Comparison of ENCODE assay signal across 15 cellular contexts in genomic region chr20:21490105-21490504, GRCh38. TPM values are rescaled to one million over a fixed set of nuclear protein-coding genes. Genes with fewer than 3 reads are reported as not detected.
DNase-seq lines count a peak whose midpoint lies in the region; ATAC-seq and TF ChIP-seq lines count a peak whose summit lies in the region.
"Had no signal": no experiment of that assay in that cellular context is flagged by ENCODE, and none has a peak within 500 bp of the region (broad histone marks: within the 10 kb centered on the region; RNA-seq: fewer than 3 reads in every experiment).

No MANE protein-coding gene starts in this region.

- no peaks in the 10 kb centered on the region for H3K4me1 ChIP-seq in smooth muscle cell (ENCODE audit: low read depth)
- H3K4me1 ChIP-seq: spleen, suprapubic skin had no signal

- ATAC-seq in GM19467 (IDR thresholded peaks at IDR 0.05; ENCODE audit: unreplicated experiment) = no peak

- TF ChIP-seq CTCF in VCaP (conservative IDR thresholded peaks at IDR 0.05) = peak; percentile 65
- peak; percentile 46 for TF ChIP-seq CTCF in fibroblast of the aortic adventitia (IDR thresholded peaks at IDR 0.05; ENCODE audit: insufficient read depth, low read length)
- TF ChIP-seq CTCF in smooth muscle cell (IDR thresholded peaks at IDR 0.05; ENCODE audit: borderline replicate concordance, insufficient read depth, poor library complexity, severe bottlenecking) = peak; percentile 31

- 59% methylated on average over 2 of the region's 2 CpGs for WGBS in smooth muscle cell (ENCODE audit: low lambda C conversion rate)

- DNase-seq in DMS 273 (lab: John Stamatoyannopoulos, UW; ENCODE audit: unreplicated experiment) (peak; percentile 21), DMS 273 treated with DMSO at 0.1 percent for 48 hours (lab: John Stamatoyannopoulos, UW) (no peak), fibroblast of the aortic adventitia (ENCODE audit: low read depth) (peak; percentile 36), smooth muscle cell (lab: John Stamatoyannopoulos, UW; ENCODE audit: unreplicated experiment) (no peak), NCI-H1092 treated with DMSO at 0.1 percent for 48 hours (lab: John Stamatoyannopoulos, UW) (no peak)
- DNase-seq in activated CD4-positive, alpha-beta T cell treated with anti-CD3 and anti-CD28 coated beads for 1 hour = no peak
- DNase-seq: activated CD4-positive, alpha-beta T cell treated with anti-CD3 and anti-CD28 coated beads for 48 hours; activated T-cell treated with anti-CD3 and anti-CD28 coated beads, Interleukin-2, amount 50 U/mL, for 48 hours; DMS53; spleen had no signal

- no peak overlapping the region for H3K4me2 ChIP-seq in smooth muscle cell

- H2AFZ ChIP-seq in smooth muscle cell (ENCODE audit: low read depth) = no peak overlapping the region

- no peak overlapping the region for H3K27ac ChIP-seq in VCaP
- H3K27ac ChIP-seq in smooth muscle cell (ENCODE audit: low read depth) = no peak overlapping the region
- H3K27ac ChIP-seq: 22Rv1, spleen, suprapubic skin had no signal

- peaks cover 43% of the 10 kb centered on the region for H3K27me3 ChIP-seq in smooth muscle cell (ENCODE audit: low read depth)

- no peak overlapping the region for H3K4me3 ChIP-seq in fibroblast of the aortic adventitia (ENCODE audit: low read depth, low read length)
- H3K4me3 ChIP-seq in smooth muscle cell = no peak overlapping the region
- H3K4me3 ChIP-seq: lung, spleen, suprapubic skin had no signal

- no peaks in the 10 kb centered on the region for H4K20me1 ChIP-seq in smooth muscle cell (ENCODE audit: low read depth)

- H3K36me3 ChIP-seq in smooth muscle cell (ENCODE audit: low read depth) = no peaks in the 10 kb centered on the region
- H3K36me3 ChIP-seq: spleen, suprapubic skin had no signal

- no peaks in the 10 kb centered on the region for H3K79me2 ChIP-seq in smooth muscle cell (ENCODE audit: low read depth)

- H3F3A ChIP-seq in smooth muscle cell (ENCODE audit: low read depth) = no peaks in the 10 kb centered on the region

- H3K9me3 ChIP-seq in smooth muscle cell (replicated peaks; ENCODE audit: low read depth) = no peaks in the 10 kb centered on the region
- H3K9me3 ChIP-seq: suprapubic skin had no signal

- no peak overlapping the region for H3K9ac ChIP-seq in smooth muscle cell (ENCODE audit: low read depth)

RNA-seq across cellular contexts. Expression of gene NKX2-2, which starts 23.8 kb away (rescaled TPM):
- not detected in 2 replicates for total RNA-seq in fibroblast of the aortic adventitia (ENCODE audit: low replicate concordance)
- not detected in 2 replicates for total RNA-seq in smooth muscle cell
- polyA plus RNA-seq in smooth muscle cell = not detected in 2 replicates
- total RNA-seq: lung, spleen, suprapubic skin had no signal
- polyA plus RNA-seq: lung had no signal

Comparison
In these comparisons a context has a peak if more than half of its experiments do, and no peak if none do; other contexts are left out.
1. DNase-seq: peak in DMS 273 (single experiment) and fibroblast of the aortic adventitia (single experiment); none in DMS 273 treated with DMSO at 0.1 percent for 48 hours (single experiment), smooth muscle cell (single experiment), activated CD4-positive, alpha-beta T cell treated with anti-CD3 and anti-CD28 coated beads for 1 hour (single experiment) and NCI-H1092 treated with DMSO at 0.1 percent for 48 hours (single experiment).
2. Peak in every context shown above with its lines, with median percentiles within 50 percentile points of each other: CTCF ChIP-seq.